In the genomic region with DNA sequence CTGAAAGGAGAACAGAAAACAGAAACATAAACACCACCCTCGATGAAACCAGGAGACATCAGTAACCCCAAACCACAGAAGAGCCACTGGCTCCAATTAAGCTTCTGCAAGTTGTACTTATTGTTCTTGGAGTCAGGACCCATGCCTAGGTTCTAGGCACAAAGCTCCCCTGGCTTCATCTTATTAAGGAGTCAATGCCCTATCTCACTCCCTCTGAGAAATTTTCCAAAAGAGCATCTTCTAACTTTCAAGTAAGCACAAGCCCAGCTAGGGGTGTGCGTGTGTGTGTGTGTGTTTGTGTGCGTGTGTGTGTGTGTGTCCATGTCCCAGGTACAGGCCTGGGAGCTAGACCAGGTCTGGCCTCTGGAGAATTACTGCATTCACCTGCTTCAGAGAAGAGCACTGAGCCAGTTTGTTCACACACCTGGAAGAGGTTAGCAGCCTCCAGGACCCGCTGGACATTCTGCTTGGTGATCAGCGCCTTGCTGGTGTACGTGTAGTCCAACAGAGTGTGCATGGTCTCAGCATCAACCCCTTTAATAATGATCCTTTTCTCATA, we compare ENCODE assay signal across 11 cellular contexts. TPM values are rescaled to one million over a fixed set of nuclear protein-coding genes. Genes with fewer than 3 reads are reported as not detected.
A peak's percentile ranks its signal among the peaks of the same experiment; 100 is the strongest.
DNase-seq lines count a peak whose midpoint lies in the region; ATAC-seq and TF ChIP-seq lines count a peak whose summit lies in the region.
"Had no signal": no experiment of that assay in that cellular context is flagged by ENCODE, and none has a peak within 500 bp of the region (broad histone marks: within the 10 kb centered on the region; RNA-seq: fewer than 3 reads in every experiment).

No MANE protein-coding gene starts in this region.

- peak overlapping the region in 4 of 5 donors; percentile 2 to 39 (median 19) for H3K4me3 Mint-ChIP-seq in immature natural killer cell

- H3K4me1 Mint-ChIP-seq in immature natural killer cell: peaks cover 26% of the 10 kb centered on the region in 2 donors

- no peak for TF ChIP-seq EP300 in stomach (IDR thresholded peaks at IDR 0.05)

- no peaks in the 10 kb centered on the region for H4K20me1 ChIP-seq in osteoblast (ENCODE audit: insufficient read depth, low read length)

- no peak overlapping the region for H2AFZ ChIP-seq in osteoblast (ENCODE audit: low read length)

- H3K27me3 Mint-ChIP-seq in immature natural killer cell (ENCODE audit: low read depth in 3 of 3): no peaks in the 10 kb centered on the region

- intact Hi-C loops in stomach (cut with DNase I; ENCODE audit: low total_unique reads): no loop called here

- H3K36me3 ChIP-seq in stomach (no peaks in the 10 kb centered on the region), osteoblast (ENCODE audit: insufficient read depth, low read length) (no peaks in the 10 kb centered on the region)
- H3K36me3 ChIP-seq: colonic mucosa had no signal

- H3K27ac Mint-ChIP-seq in immature natural killer cell: peak overlapping the region; percentile 36 to 77 (median 64)

- peak; percentile 89 for ATAC-seq in GM18517 (IDR thresholded peaks at IDR 0.05; ENCODE audit: unreplicated experiment)
- peak; percentile 83 for ATAC-seq in GM21723 (IDR thresholded peaks at IDR 0.05; ENCODE audit: unreplicated experiment)
- peak; percentile 56 for ATAC-seq in HG03575 (IDR thresholded peaks at IDR 0.05; ENCODE audit: extremely low read depth, insufficient number of reproducible peaks, low FRiP score, unreplicated experiment)

- no peak overlapping the region for H3K4me2 ChIP-seq in osteoblast (ENCODE audit: insufficient read depth, low read length)

- H3K4me3 ChIP-seq in stomach (no peak overlapping the region), osteoblast (ENCODE audit: insufficient read depth, low read length) (no peak overlapping the region)
- H3K4me3 ChIP-seq: colonic mucosa, lung had no signal

- no peak for TF ChIP-seq POLR2A in stomach (IDR thresholded peaks at IDR 0.05)

- no peaks in the 10 kb centered on the region for H3K4me1 ChIP-seq in stomach
- H3K4me1 ChIP-seq in osteoblast (ENCODE audit: insufficient read depth, low read length): no peaks in the 10 kb centered on the region
- H3K4me1 ChIP-seq: colonic mucosa had no signal

- H3K9me3 ChIP-seq in stomach (no peaks in the 10 kb centered on the region), osteoblast (ENCODE audit: low read depth, low read length) (no peaks in the 10 kb centered on the region)
- H3K9me3 ChIP-seq: colonic mucosa had no signal

- no peaks in the 10 kb centered on the region for H3K9me3 Mint-ChIP-seq in immature natural killer cell

- no peak for TF ChIP-seq CTCF in stomach (IDR thresholded peaks at IDR 0.05)
- TF ChIP-seq CTCF in osteoblast (IDR thresholded peaks at IDR 0.05; ENCODE audit: extremely low read depth, low read depth, low read length): no peak

- DNase-seq in immature natural killer cell (peak; percentile 24 to 34 (median 30)), stomach (no peak), caudate nucleus (lab: John Stamatoyannopoulos, UW) (no peak), nucleus accumbens (lab: John Stamatoyannopoulos, UW) (no peak), osteoblast (ENCODE audit: insufficient read length, low spot score, missing footprints) (no peak)
- DNase-seq: colonic mucosa, H7 had no signal

- H3K36me3 Mint-ChIP-seq in immature natural killer cell: peaks cover 15 to 40% (median 31%) of the 10 kb centered on the region in 3 donors

- WGBS in stomach, 5 donors: 86 to 93% (median 90%) methylated on average over 6 of the region's 6 CpGs

- H3K27me3 ChIP-seq in stomach (no peaks in the 10 kb centered on the region), osteoblast (ENCODE audit: insufficient read depth, low read length) (peaks cover 3% of the 10 kb centered on the region)
- H3K27me3 ChIP-seq: colonic mucosa had no signal

- H3K27ac ChIP-seq in stomach (peak overlapping the region in 2 of 5 donors; percentile 3 to 56), caudate nucleus (ENCODE audit: low read depth, low read length) (no peak overlapping the region), osteoblast (ENCODE audit: low read depth, low read length) (no peak overlapping the region)
- H3K27ac ChIP-seq: colonic mucosa had no signal

- H3K79me2 ChIP-seq in osteoblast (ENCODE audit: insufficient read depth, low read length): no peaks in the 10 kb centered on the region

RNA-seq across cellular contexts. Expression of gene KLHL6, which starts 28.0 kb away (rescaled TPM):
- polyA plus RNA-seq in immature natural killer cell (1 to 10 TPM; 2.2 to 6.1 (median 3.9) TPM), stomach (1 to 10 TPM in 2 of 3 donors, under 1 TPM in 1; 0.76 to 1.8 (median 1.2) TPM)
- total RNA-seq in stomach (1 to 10 TPM in 3 of 5 donors, under 1 TPM in 2; 0.58 to 5.7 (median 3.5) TPM), osteoblast (under 0.01 TPM in 1 of 2 replicates, not detected in the other)

Comparison
In these comparisons a context has a peak if more than half of its experiments do, and no peak if none do; other contexts are left out.
1. DNase-seq: peak in immature natural killer cell (3 of 3); none in stomach (single experiment), caudate nucleus (0 of 61), nucleus accumbens (0 of 56) and osteoblast (single experiment).
2. Peak in every context shown above with its lines, with median percentiles within 50 percentile points of each other: ATAC-seq.